ENCODE assay signal across 9 cellular contexts in the genomic region with DNA sequence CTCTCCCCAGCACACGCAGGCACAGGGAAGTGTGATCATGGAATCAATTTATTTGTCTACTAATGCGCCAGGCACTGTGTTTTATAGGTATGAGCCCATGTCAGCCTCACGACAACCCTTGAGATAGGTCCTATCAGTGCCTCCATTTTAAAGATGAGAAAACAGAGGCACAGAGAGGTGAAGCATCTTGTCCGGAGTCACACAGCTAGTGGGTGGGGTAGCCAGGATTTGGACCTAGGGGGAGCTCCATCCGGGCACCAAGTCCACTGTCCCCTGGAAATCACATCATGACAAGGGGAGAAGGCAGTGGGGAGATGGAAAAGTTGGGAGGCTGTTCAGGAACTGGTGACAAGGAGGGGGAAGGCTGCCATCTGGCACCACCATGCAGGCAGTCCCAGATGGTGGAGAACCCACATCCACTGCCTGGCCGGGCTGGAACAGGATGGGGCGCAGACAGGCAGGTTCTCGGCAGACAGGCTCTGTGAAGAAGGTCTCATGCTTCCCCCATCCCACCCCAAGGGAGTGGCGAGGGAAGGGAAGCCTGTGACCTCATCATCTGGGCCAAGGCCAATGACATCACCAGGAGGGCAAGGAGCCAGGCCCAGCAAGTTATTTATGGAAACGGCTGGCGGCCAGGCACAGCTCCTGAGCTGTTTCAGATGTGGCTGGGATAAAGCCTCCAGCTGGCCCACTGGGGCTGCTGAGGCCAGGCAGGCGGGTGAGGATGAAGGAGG.
DNase-seq lines count a peak whose midpoint lies in the region; ATAC-seq, FAIRE-seq and TF ChIP-seq lines count a peak whose summit lies in the region.
"Had no signal": no experiment of that assay in that cellular context is flagged by ENCODE, and none has a peak within 500 bp of the region (broad histone marks: within the 10 kb centered on the region; RNA-seq: fewer than 3 reads in every experiment).

No MANE protein-coding gene starts in this region.

- H4K20me1 ChIP-seq in fibroblast of lung (ENCODE audit: control insufficient read depth, extremely low read depth, insufficient read depth, low read length): no peaks in the 10 kb centered on the region

- no peak overlapping the region for H2AFZ ChIP-seq in fibroblast of lung (ENCODE audit: low read length)

- no peaks in the 10 kb centered on the region for H3K79me2 ChIP-seq in fibroblast of lung (ENCODE audit: control insufficient read depth, insufficient read depth, low read length)

- no peak overlapping the region for H3K4me3 Mint-ChIP-seq in stimulated activated naive B cell treated with anti-CD40 and anti-IgM and Interleukin-4, amounts not matched to agents 10 μg/mL and 1 μg/mL and 100 μg/mL, for 72 hours
- H3K4me3 Mint-ChIP-seq: activated naive CD8-positive, alpha-beta T cell treated with anti-CD3 and anti-CD28 coated beads, Interleukin-2, amount 10 ng/mL, durations not matched to agents 7 days and 5 days had no signal

- H3K36me3 Mint-ChIP-seq in stimulated activated naive B cell treated with anti-CD40 and anti-IgM and Interleukin-4, amounts not matched to agents 10 μg/mL and 1 μg/mL and 100 μg/mL, for 72 hours: no peaks in the 10 kb centered on the region
- H3K36me3 Mint-ChIP-seq: activated naive CD8-positive, alpha-beta T cell treated with anti-CD3 and anti-CD28 coated beads, Interleukin-2, amount 10 ng/mL, durations not matched to agents 7 days and 5 days had no signal

- no peak overlapping the region for H3K4me3 ChIP-seq in fibroblast of lung (replicated peaks in 1 of 4; ENCODE audit: control extremely low read depth in 1 of 4, insufficient read depth in 1 of 4, low read depth in 3 of 4, low read length in 4 of 4)

- no peaks in the 10 kb centered on the region for H3K36me3 ChIP-seq in fibroblast of lung (ENCODE audit: control insufficient read depth, insufficient read depth, low read length)

- FAIRE-seq in D721Med (lab: Jason Lieb, UNC): no peak

- peaks cover 32% of the 10 kb centered on the region in 2 donors for H3K27me3 Mint-ChIP-seq in stimulated activated naive B cell treated with anti-CD40 and anti-IgM and Interleukin-4, amounts not matched to agents 10 μg/mL and 1 μg/mL and 100 μg/mL, for 72 hours

- H3K4me1 Mint-ChIP-seq in stimulated activated naive B cell treated with anti-CD40 and anti-IgM and Interleukin-4, amounts not matched to agents 10 μg/mL and 1 μg/mL and 100 μg/mL, for 72 hours: no peaks in the 10 kb centered on the region
- H3K4me1 Mint-ChIP-seq: activated naive CD8-positive, alpha-beta T cell treated with anti-CD3 and anti-CD28 coated beads, Interleukin-2, amount 10 ng/mL, durations not matched to agents 7 days and 5 days had no signal

- H3K27ac ChIP-seq in fibroblast of lung (ENCODE audit: insufficient read depth, low read length): no peak overlapping the region

- peaks cover 3% of the 10 kb centered on the region for H3K4me1 ChIP-seq in fibroblast of lung (ENCODE audit: control insufficient read depth, extremely low read depth, insufficient read depth, low read length)

- H3K9me3 ChIP-seq in fibroblast of lung (ENCODE audit: control insufficient read depth, insufficient read depth, low read depth, low read length): no peaks in the 10 kb centered on the region

- TF ChIP-seq CTCF in fibroblast of lung (conservative IDR thresholded peaks at IDR 0.05 in 1 of 2, IDR thresholded peaks at IDR 0.05 in 1 of 2; ENCODE audit: low read depth in 1 of 2, low read length in 2 of 2) (no peak), D721Med (IDR thresholded peaks at IDR 0.05; ENCODE audit: insufficient read depth, missing control alignments) (no peak)

- no peak overlapping the region for H3K4me2 ChIP-seq in fibroblast of lung (ENCODE audit: extremely low read depth, insufficient read depth, low read length)

- no peak for ATAC-seq in stimulated activated naive B cell treated with anti-CD40 and anti-IgM and Interleukin-4, amounts not matched to agents 10 μg/mL and 1 μg/mL and 100 μg/mL, for 72 hours (replicated peaks)
- ATAC-seq in GM18867 (IDR thresholded peaks at IDR 0.05; ENCODE audit: unreplicated experiment): no peak

- H3K27me3 ChIP-seq in fibroblast of lung (ENCODE audit: control insufficient read depth, insufficient read depth, low read length): no peaks in the 10 kb centered on the region

- peak; percentile 56 for DNase-seq in DMS153 treated with DMSO at 0.1 percent for 48 hours (lab: John Stamatoyannopoulos, UW; ENCODE audit: unreplicated experiment)
- peak; percentile 64 for DNase-seq in NCI-H82 treated with DMSO at 0.1 percent for 48 hours (lab: John Stamatoyannopoulos, UW; ENCODE audit: unreplicated experiment)
- peak; percentile 84 to 93 for DNase-seq in fibroblast of lung (ENCODE audit: low read depth in 2 of 2)
- peak; percentile 80 for DNase-seq in occipital lobe (lab: John Stamatoyannopoulos, UW)
- no peak for DNase-seq in D721Med (ENCODE audit: insufficient read length, low spot score)
- DNase-seq in stimulated activated naive B cell treated with anti-CD40 and anti-IgM and Interleukin-4, amounts not matched to agents 10 μg/mL and 1 μg/mL and 100 μg/mL, for 72 hours: no peak
- no peak for DNase-seq in activated naive CD4-positive, alpha-beta T cell (lab: John Stamatoyannopoulos, UW)
- DNase-seq: activated naive CD8-positive, alpha-beta T cell treated with anti-CD3 and anti-CD28 coated beads, Interleukin-2, amount 10 ng/mL, durations not matched to agents 7 days and 5 days had no signal

- no peaks in the 10 kb centered on the region for H3K9me3 Mint-ChIP-seq in stimulated activated naive B cell treated with anti-CD40 and anti-IgM and Interleukin-4, amounts not matched to agents 10 μg/mL and 1 μg/mL and 100 μg/mL, for 72 hours
- H3K9me3 Mint-ChIP-seq: activated naive CD8-positive, alpha-beta T cell treated with anti-CD3 and anti-CD28 coated beads, Interleukin-2, amount 10 ng/mL, durations not matched to agents 7 days and 5 days had no signal

- H3K27ac Mint-ChIP-seq in stimulated activated naive B cell treated with anti-CD40 and anti-IgM and Interleukin-4, amounts not matched to agents 10 μg/mL and 1 μg/mL and 100 μg/mL, for 72 hours: no peak overlapping the region
- H3K27ac Mint-ChIP-seq: activated naive CD8-positive, alpha-beta T cell treated with anti-CD3 and anti-CD28 coated beads, Interleukin-2, amount 10 ng/mL, durations not matched to agents 7 days and 5 days had no signal

- H3K9ac ChIP-seq in fibroblast of lung (ENCODE audit: insufficient read depth, low read length): no peak overlapping the region

Comparison
In these comparisons a context has a peak if more than half of its experiments do, and no peak if none do; other contexts are left out.
1. DNase-seq: peak in DMS153 treated with DMSO at 0.1 percent for 48 hours (single experiment), NCI-H82 treated with DMSO at 0.1 percent for 48 hours (single experiment), fibroblast of lung (2 of 2) and occipital lobe (single experiment); none in D721Med (single experiment), stimulated activated naive B cell treated with anti-CD40 and anti-IgM and Interleukin-4, amounts not matched to agents 10 μg/mL and 1 μg/mL and 100 μg/mL, for 72 hours (single experiment) and activated naive CD4-positive, alpha-beta T cell (0 of 4).